20 cellular contexts compared by ENCODE assay signal in the genomic region with DNA sequence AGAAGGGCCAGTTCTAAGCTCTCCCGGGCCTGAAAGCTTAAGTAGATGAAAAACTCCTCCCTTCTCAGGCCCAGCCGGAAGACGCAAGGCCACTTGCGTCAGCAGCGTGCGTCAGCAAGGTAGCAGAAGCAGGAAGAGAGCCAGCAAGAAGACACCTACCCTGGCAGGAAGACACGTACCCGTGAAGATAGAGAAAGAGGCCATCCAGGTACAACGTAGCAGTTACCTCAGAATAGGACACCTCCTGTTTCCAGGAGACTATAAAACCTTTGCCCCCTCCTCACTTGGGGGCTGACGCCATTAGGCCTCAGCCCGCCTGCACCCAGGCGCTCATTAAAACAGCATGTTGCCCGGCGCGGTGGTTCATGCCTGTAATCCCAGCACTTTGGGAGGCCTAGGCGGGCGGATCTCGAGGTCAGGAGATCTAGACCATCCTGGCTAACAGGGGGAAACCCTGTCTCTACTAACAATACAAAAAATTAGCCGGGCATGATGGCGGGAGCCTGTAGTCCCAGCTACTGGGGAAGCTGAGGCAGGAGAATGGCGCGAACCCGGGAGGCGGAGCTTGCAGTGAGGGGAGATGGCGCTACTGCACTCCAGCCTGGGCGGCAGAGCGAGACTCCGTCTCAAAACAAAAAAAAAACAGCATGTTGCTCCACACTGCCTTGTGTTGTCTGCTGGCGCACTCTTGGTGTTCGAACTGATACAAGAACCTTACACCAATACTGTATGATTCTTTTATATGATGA.
"Had no signal": no experiment of that assay in that cellular context is flagged by ENCODE, and none has a peak within 500 bp of the region (broad histone marks: within the 10 kb centered on the region; RNA-seq: fewer than 3 reads in every experiment).

No MANE protein-coding gene starts in this region.

- H3K9me3 ChIP-seq: esophagus muscularis mucosa, psoas muscle, transverse colon had no signal

- H3K27ac ChIP-seq: cardiac muscle cell, esophagus muscularis mucosa, heart right ventricle, left lung, psoas muscle, skin epidermis, transverse colon had no signal

- H3K36me3 Mint-ChIP-seq: activated naive CD8-positive, alpha-beta T cell treated with anti-CD3 and anti-CD28 coated beads, Interleukin-2, amount 10 ng/mL, durations not matched to agents 7 days and 5 days had no signal

- H3K4me3 Mint-ChIP-seq: activated CD4-positive, alpha-beta T cell treated with anti-CD3 and anti-CD28 coated beads for 36 hours; activated naive CD8-positive, alpha-beta T cell treated with anti-CD3 and anti-CD28 coated beads, Interleukin-2, amount 10 ng/mL, durations not matched to agents 7 days and 5 days; neural crest cell; WTC11 had no signal

- H3K27ac Mint-ChIP-seq: activated CD4-positive, alpha-beta T cell treated with anti-CD3 and anti-CD28 coated beads for 36 hours; activated naive CD8-positive, alpha-beta T cell treated with anti-CD3 and anti-CD28 coated beads, Interleukin-2, amount 10 ng/mL, durations not matched to agents 7 days and 5 days; WTC11 had no signal

- H3K4me1 ChIP-seq: esophagus muscularis mucosa, heart right ventricle, left lung, psoas muscle, transverse colon had no signal

- ATAC-seq: activated CD4-positive, alpha-beta T cell treated with anti-CD3 and anti-CD28 coated beads for 36 hours; heart right ventricle; left lung; psoas muscle; right cardiac atrium; stimulated activated naive CD8-positive, alpha-beta T cell treated with anti-CD3 and anti-CD28 coated beads, Interleukin-15, Interleukin-2, amounts not matched to agents 100 U/mL and 50 U/mL, for 24 hours; WTC11 had no signal

- H3K27me3 ChIP-seq: cardiac muscle cell, esophagus muscularis mucosa, heart right ventricle, left lung, transverse colon had no signal

- H3K4me1 Mint-ChIP-seq: activated CD4-positive, alpha-beta T cell treated with anti-CD3 and anti-CD28 coated beads for 36 hours; activated naive CD8-positive, alpha-beta T cell treated with anti-CD3 and anti-CD28 coated beads, Interleukin-2, amount 10 ng/mL, durations not matched to agents 7 days and 5 days; neural crest cell had no signal

- H3K4me3 ChIP-seq: cardiac muscle cell, esophagus muscularis mucosa, heart right ventricle, left lung, psoas muscle, skin epidermis, transverse colon had no signal

- H3K36me3 ChIP-seq: cardiac muscle cell, esophagus muscularis mucosa, heart right ventricle, left lung, transverse colon had no signal

- H3K27me3 Mint-ChIP-seq: activated naive CD8-positive, alpha-beta T cell treated with anti-CD3 and anti-CD28 coated beads, Interleukin-2, amount 10 ng/mL, durations not matched to agents 7 days and 5 days had no signal

- FAIRE-seq: endothelial cell of umbilical vein had no signal

- DNase-seq: activated CD4-positive, alpha-beta T cell treated with anti-CD3 and anti-CD28 coated beads for 36 hours; activated CD4-positive, alpha-beta T cell treated with anti-CD3 and anti-CD28 coated beads, Interleukin-2, amount 50 U/mL, for 48 hours; activated naive CD8-positive, alpha-beta T cell treated with anti-CD3 and anti-CD28 coated beads, Interleukin-2, amount 10 ng/mL, durations not matched to agents 7 days and 5 days; activated T-cell treated with anti-CD3 and anti-CD28 coated beads for 4 hours; amygdala; dermis blood vessel endothelial cell; effector memory CD4-positive, alpha-beta T cell; heart right ventricle; psoas muscle; right cardiac atrium; stimulated activated naive CD8-positive, alpha-beta T cell treated with anti-CD3 and anti-CD28 coated beads, Interleukin-15, Interleukin-2, amounts not matched to agents 100 U/mL and 50 U/mL, for 24 hours; substantia nigra; transverse colon had no signal
